Comparison of ENCODE assay signal across 1 cellular context in genomic region chr7:140684066-140684950, GRCh38.
TF ChIP-seq lines count a peak whose summit lies in the region.

No MANE protein-coding gene starts in this region.

TF ChIP-seq in IMR-90, 13 proteins besides CTCF, POLR2A, EP300 and RAD21:
- TF ChIP-seq FOS (IDR thresholded peaks at IDR 0.05; ENCODE audit: low read depth, low read length) (no peak), MAFK (IDR thresholded peaks at IDR 0.05; ENCODE audit: low read depth, low read length) (no peak), CHD1 (IDR thresholded peaks at IDR 0.05; ENCODE audit: low read depth, low read length) (no peak), CEBPB (IDR thresholded peaks at IDR 0.05; ENCODE audit: low read depth, low read length) (no peak), SMC3 (IDR thresholded peaks at IDR 0.05; ENCODE audit: low read depth, low read length) (no peak), ELK1 (IDR thresholded peaks at IDR 0.05; ENCODE audit: borderline replicate concordance, low read depth, low read length) (no peak), MAZ (IDR thresholded peaks at IDR 0.05; ENCODE audit: borderline replicate concordance, low read depth, low read length) (no peak), BHLHE40 (IDR thresholded peaks at IDR 0.05; ENCODE audit: low read depth, low read length) (no peak), RCOR1 (IDR thresholded peaks at IDR 0.05; ENCODE audit: insufficient replicate concordance, low read length) (no peak), MXI1 (IDR thresholded peaks at IDR 0.05; ENCODE audit: borderline replicate concordance, low read depth, low read length) (no peak), NFE2L2 (IDR thresholded peaks at IDR 0.05; ENCODE audit: low read depth, low read length) (no peak), RFX5 (IDR thresholded peaks at IDR 0.05; ENCODE audit: low read depth, low read length) (no peak), USF2 (IDR thresholded peaks at IDR 0.05; ENCODE audit: low read depth, low read length) (no peak)
